34 cellular contexts compared by ENCODE assay signal in the genomic region with DNA sequence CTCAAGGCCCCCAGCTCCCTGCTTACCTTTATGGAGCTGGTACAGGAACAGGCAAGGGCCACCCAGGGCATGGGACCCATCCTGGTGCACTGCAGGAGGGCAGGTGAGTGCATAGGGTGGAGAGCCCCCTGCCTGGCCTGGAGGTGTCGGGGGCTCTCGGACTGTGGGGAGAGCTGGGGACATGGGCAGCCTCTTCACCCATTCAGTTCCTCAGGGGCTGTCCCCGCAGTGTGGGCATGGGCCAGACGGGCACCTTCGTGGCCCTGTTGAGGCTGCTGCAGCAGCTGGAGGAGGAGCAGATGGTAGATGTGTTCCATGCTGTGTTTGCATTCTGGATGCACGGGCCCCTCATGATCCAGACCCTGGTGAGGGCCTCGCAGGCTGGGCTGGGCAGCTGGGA. TPM values are rescaled to one million over a fixed set of nuclear protein-coding genes. Genes with fewer than 3 reads are reported as not detected.
"Had no signal": no experiment of that assay in that cellular context is flagged by ENCODE, and none has a peak within 500 bp of the region (broad histone marks: within the 10 kb centered on the region; RNA-seq: fewer than 3 reads in every experiment).

No MANE protein-coding gene starts in this region.

- H3K9me3 ChIP-seq: adrenal gland, body of pancreas, esophagus muscularis mucosa, gastrocnemius medialis, heart left ventricle had no signal

- H3K36me3 ChIP-seq: adrenal gland, esophagus muscularis mucosa, gastrocnemius medialis, heart left ventricle had no signal

- H3K4me1 ChIP-seq: body of pancreas, foreskin keratinocyte, gastrocnemius medialis had no signal

- DNase-seq: activated CD4-positive, alpha-beta memory T cell treated with anti-CD3 and anti-CD28 coated beads for 36 hours; activated CD4-positive, alpha-beta T cell treated with anti-CD3 and anti-CD28 coated beads for 36 hours; activated CD4-positive, alpha-beta T cell treated with anti-CD3 and anti-CD28 coated beads, Interleukin-2, amount 10 ng/mL, durations not matched to agents 24 days and 14 days; activated CD4-positive, CD25-positive, alpha-beta regulatory T cell; activated CD4-positive, CD25-positive, alpha-beta regulatory T cell treated with anti-CD3 and anti-CD28 coated beads, Interleukin-2, amount 50 U/mL, for 72 hours; activated CD8-positive, alpha-beta memory T cell treated with anti-CD3 and anti-CD28 coated beads, Interleukin-2, amount 10 ng/mL, durations not matched to agents 7 days and 5 days; activated CD8-positive, alpha-beta memory T cell treated with anti-CD3 and anti-CD28 coated beads, Interleukin-2, amount 50 U/mL, for 4 hours; activated CD8-positive, alpha-beta T cell treated with anti-CD3 and anti-CD28 coated beads, Interleukin-2, amount 10 ng/mL, durations not matched to agents 7 days and 5 days; activated effector memory CD4-positive, alpha-beta T cell treated with anti-CD3 and anti-CD28 coated beads, Interleukin-2, amount 50 U/mL, for 16 hours; activated naive CD4-positive, alpha-beta T cell treated with anti-CD3 and anti-CD28 coated beads for 36 hours; activated naive CD8-positive, alpha-beta T cell treated with anti-CD3 and anti-CD28 coated beads for 36 hours; activated naive CD8-positive, alpha-beta T cell treated with anti-CD3 and anti-CD28 coated beads, Interleukin-2, amount 50 U/mL, for 24 hours; activated T-cell treated with anti-CD3 and anti-CD28 coated beads, Interleukin-2, amount 50 U/mL, for 1 hour; activated T-cell treated with anti-CD3 and anti-CD28 coated beads, Interleukin-2, amount 50 U/mL, for 48 hours; adrenal gland; amygdala; aorta; body of pancreas; cortex of kidney; dermis blood vessel endothelial cell; effector CD4-positive, alpha-beta T cell; effector memory CD8-positive, alpha-beta T cell; erythroblast; foreskin keratinocyte; gastrocnemius medialis; glutamatergic neuron; T-helper 2 cell had no signal

- H3K27me3 ChIP-seq: adrenal gland, body of pancreas, gastrocnemius medialis had no signal

- H3K4me3 ChIP-seq: adrenal gland, body of pancreas, esophagus muscularis mucosa, gastrocnemius medialis, heart left ventricle had no signal

- H3K27ac Mint-ChIP-seq: activated CD4-positive, alpha-beta memory T cell treated with anti-CD3 and anti-CD28 coated beads for 36 hours; activated CD4-positive, alpha-beta T cell treated with anti-CD3 and anti-CD28 coated beads for 36 hours; activated CD4-positive, alpha-beta T cell treated with anti-CD3 and anti-CD28 coated beads, Interleukin-2, amount 10 ng/mL, durations not matched to agents 24 days and 14 days; activated CD8-positive, alpha-beta memory T cell treated with anti-CD3 and anti-CD28 coated beads, Interleukin-2, amount 10 ng/mL, durations not matched to agents 7 days and 5 days; activated CD8-positive, alpha-beta T cell treated with anti-CD3 and anti-CD28 coated beads, Interleukin-2, amount 10 ng/mL, durations not matched to agents 7 days and 5 days; activated naive CD4-positive, alpha-beta T cell treated with anti-CD3 and anti-CD28 coated beads for 36 hours; activated naive CD4-positive, alpha-beta T cell treated with anti-CD3 and anti-CD28 coated beads, Interleukin-2, amount 50 U/mL, for 24 hours; activated naive CD8-positive, alpha-beta T cell treated with anti-CD3 and anti-CD28 coated beads for 36 hours; activated naive CD8-positive, alpha-beta T cell treated with anti-CD3 and anti-CD28 coated beads, Interleukin-2, amount 50 U/mL, for 24 hours; activated T-helper 1 cell treated with anti-CD3 and anti-CD28 coated beads, Interleukin-12 subunit alpha, Interleukin-12 subunit beta, Interleukin-2, Interleukin-4 antibody, amounts not matched to agents 30 ng/mL and 10 ng/mL and 1 ng/mL, durations not matched to agents 14 hours and 24 hours and 36 hours; activated T-helper 2 cell treated with anti-CD3 and anti-CD28 coated beads, Interferon-gamma antibody, Interleukin-2, Interleukin-4, amounts not matched to agents 10 μg/mL and 5 μg/mL and 100 μg/mL, durations not matched to agents 14 hours and 24 hours and 36 hours; effector memory CD8-positive, alpha-beta T cell had no signal

- H3K4me3 Mint-ChIP-seq: activated CD4-positive, alpha-beta memory T cell treated with anti-CD3 and anti-CD28 coated beads for 36 hours; activated CD4-positive, alpha-beta T cell treated with anti-CD3 and anti-CD28 coated beads for 36 hours; activated CD4-positive, alpha-beta T cell treated with anti-CD3 and anti-CD28 coated beads, Interleukin-2, amount 10 ng/mL, durations not matched to agents 24 days and 14 days; activated CD8-positive, alpha-beta memory T cell treated with anti-CD3 and anti-CD28 coated beads, Interleukin-2, amount 10 ng/mL, durations not matched to agents 7 days and 5 days; activated CD8-positive, alpha-beta T cell treated with anti-CD3 and anti-CD28 coated beads, Interleukin-2, amount 10 ng/mL, durations not matched to agents 7 days and 5 days; activated naive CD4-positive, alpha-beta T cell treated with anti-CD3 and anti-CD28 coated beads for 36 hours; activated naive CD4-positive, alpha-beta T cell treated with anti-CD3 and anti-CD28 coated beads, Interleukin-2, amount 50 U/mL, for 24 hours; activated naive CD8-positive, alpha-beta T cell treated with anti-CD3 and anti-CD28 coated beads for 36 hours; activated naive CD8-positive, alpha-beta T cell treated with anti-CD3 and anti-CD28 coated beads, Interleukin-2, amount 50 U/mL, for 24 hours; activated T-helper 1 cell treated with anti-CD3 and anti-CD28 coated beads, Interleukin-12 subunit alpha, Interleukin-12 subunit beta, Interleukin-2, Interleukin-4 antibody, amounts not matched to agents 30 ng/mL and 10 ng/mL and 1 ng/mL, durations not matched to agents 14 hours and 24 hours and 36 hours; effector memory CD8-positive, alpha-beta T cell had no signal

- H3K27me3 Mint-ChIP-seq: activated CD4-positive, alpha-beta memory T cell treated with anti-CD3 and anti-CD28 coated beads for 36 hours; activated naive CD4-positive, alpha-beta T cell treated with anti-CD3 and anti-CD28 coated beads, Interleukin-2, amount 50 U/mL, for 24 hours had no signal

- H3K9me3 Mint-ChIP-seq: activated CD4-positive, alpha-beta memory T cell treated with anti-CD3 and anti-CD28 coated beads for 36 hours; activated CD4-positive, alpha-beta T cell treated with anti-CD3 and anti-CD28 coated beads, Interleukin-2, amount 10 ng/mL, durations not matched to agents 24 days and 14 days; activated naive CD4-positive, alpha-beta T cell treated with anti-CD3 and anti-CD28 coated beads for 36 hours; activated naive CD4-positive, alpha-beta T cell treated with anti-CD3 and anti-CD28 coated beads, Interleukin-2, amount 50 U/mL, for 24 hours; activated naive CD8-positive, alpha-beta T cell treated with anti-CD3 and anti-CD28 coated beads for 36 hours; activated naive CD8-positive, alpha-beta T cell treated with anti-CD3 and anti-CD28 coated beads, Interleukin-2, amount 50 U/mL, for 24 hours; activated T-helper 1 cell treated with anti-CD3 and anti-CD28 coated beads, Interleukin-12 subunit alpha, Interleukin-12 subunit beta, Interleukin-2, Interleukin-4 antibody, amounts not matched to agents 30 ng/mL and 10 ng/mL and 1 ng/mL, durations not matched to agents 14 hours and 24 hours and 36 hours; activated T-helper 2 cell treated with anti-CD3 and anti-CD28 coated beads, Interferon-gamma antibody, Interleukin-2, Interleukin-4, amounts not matched to agents 10 μg/mL and 5 μg/mL and 100 μg/mL, durations not matched to agents 14 hours and 24 hours and 36 hours; effector memory CD8-positive, alpha-beta T cell had no signal

- H3K27ac ChIP-seq: adrenal gland, body of pancreas, esophagus muscularis mucosa, foreskin keratinocyte, gastrocnemius medialis, heart left ventricle had no signal

- H3K36me3 Mint-ChIP-seq: activated CD4-positive, alpha-beta memory T cell treated with anti-CD3 and anti-CD28 coated beads for 36 hours; activated CD8-positive, alpha-beta memory T cell treated with anti-CD3 and anti-CD28 coated beads, Interleukin-2, amount 10 ng/mL, durations not matched to agents 7 days and 5 days; activated naive CD4-positive, alpha-beta T cell treated with anti-CD3 and anti-CD28 coated beads, Interleukin-2, amount 50 U/mL, for 24 hours; activated naive CD8-positive, alpha-beta T cell treated with anti-CD3 and anti-CD28 coated beads for 36 hours had no signal

- FAIRE-seq: colon had no signal

RNA-seq across cellular contexts. Expression of a gene that starts 7.3 kb away (rescaled TPM):
- total RNA-seq: activated CD4-positive, alpha-beta T cell treated with anti-CD3 and anti-CD28 coated beads, Interleukin-2, amount 10 ng/mL, durations not matched to agents 24 days and 14 days; activated T-helper 1 cell treated with anti-CD3 and anti-CD28 coated beads, Interleukin-12 subunit alpha, Interleukin-12 subunit beta, Interleukin-2, Interleukin-4 antibody, amounts not matched to agents 30 ng/mL and 10 ng/mL and 1 ng/mL, durations not matched to agents 14 hours and 24 hours and 36 hours; activated T-helper 2 cell treated with anti-CD3 and anti-CD28 coated beads, Interferon-gamma antibody, Interleukin-2, Interleukin-4, amounts not matched to agents 10 μg/mL and 5 μg/mL and 100 μg/mL, durations not matched to agents 14 hours and 24 hours and 36 hours; dermis blood vessel endothelial cell had no signal

RNA-seq across cellular contexts. Expression of a gene that starts 25.9 kb away (rescaled TPM):
- total RNA-seq: chondrocyte, foreskin keratinocyte had no signal
- polyA plus RNA-seq: foreskin keratinocyte had no signal
